10 cellular contexts compared by ENCODE assay signal in genomic region chr5:114363837-114364236, GRCh38. TPM values are rescaled to one million over a fixed set of nuclear protein-coding genes. Genes with fewer than 3 reads are reported as not detected.
DNase-seq lines count a peak whose midpoint lies in the region; ATAC-seq and TF ChIP-seq lines count a peak whose summit lies in the region.
"Had no signal": no experiment of that assay in that cellular context is flagged by ENCODE, and none has a peak within 500 bp of the region (broad histone marks: within the 10 kb centered on the region; RNA-seq: fewer than 3 reads in every experiment).

No MANE protein-coding gene starts in this region.

- TF ChIP-seq CTCF in cardiac muscle cell (IDR thresholded peaks at IDR 0.05; ENCODE audit: low read depth, low read length) (no peak), left lung (IDR thresholded peaks at IDR 0.05) (no peak), type B pancreatic cell (conservative IDR thresholded peaks at IDR 0.05) (no peak)

- peak overlapping the region; percentile 74 for H3K27ac Mint-ChIP-seq in type B pancreatic cell

- H3K4me1 Mint-ChIP-seq in type B pancreatic cell (ENCODE audit: unreplicated experiment), result peaks cover 4% of the 10 kb centered on the region

- H3K9me3 Mint-ChIP-seq in type B pancreatic cell, result no peaks in the 10 kb centered on the region

- H3K27me3 ChIP-seq in cardiac muscle cell (peaks cover 40% of the 10 kb centered on the region), left lung (peaks cover 53 to 68% of the 10 kb centered on the region in 2 donors)
- H3K27me3 ChIP-seq: ovary had no signal

- intact Hi-C loops in cardiac septum (cut with DNase I), result loop anchor here (5.0 kb wide), 1 partner anchor 83 kb away; no protein-coding TSS in a partner anchor
- intact Hi-C loops in left lung (cut with DNase I), result no loop called here

- H3K27me3 Mint-ChIP-seq in type B pancreatic cell, result peaks cover 60% of the 10 kb centered on the region

- H3K4me3 Mint-ChIP-seq in type B pancreatic cell, result peak overlapping the region; percentile 99

- H3K36me3 ChIP-seq in cardiac muscle cell (no peaks in the 10 kb centered on the region), left lung (no peaks in the 10 kb centered on the region)
- H3K36me3 ChIP-seq: ovary had no signal

- peaks cover 3% of the 10 kb centered on the region for H3K36me3 Mint-ChIP-seq in type B pancreatic cell

- H3K27ac ChIP-seq in cardiac muscle cell (no peak overlapping the region), left lung (no peak overlapping the region)
- H3K27ac ChIP-seq: ovary had no signal

- H3K4me1 ChIP-seq in cardiac muscle cell (ENCODE audit: low read depth), result no peaks in the 10 kb centered on the region
- H3K4me1 ChIP-seq in left lung, result peaks cover 0 to 9% of the 10 kb centered on the region in 2 donors

- H3K4me3 ChIP-seq in cardiac muscle cell (peak overlapping the region; percentile 51), left lung (peak overlapping the region; percentile 55 to 56)

- H3K9me3 ChIP-seq in cardiac muscle cell (ENCODE audit: low read depth) (no peaks in the 10 kb centered on the region), left lung (no peaks in the 10 kb centered on the region)
- H3K9me3 ChIP-seq: ovary had no signal

- ATAC-seq in left lung (no peak), GM21423 (IDR thresholded peaks at IDR 0.05; ENCODE audit: unreplicated experiment) (no peak), GM19395 (IDR thresholded peaks at IDR 0.05; ENCODE audit: unreplicated experiment) (no peak)

- DNase-seq in cardiac muscle cell (ENCODE audit: low read depth in 1 of 2, low spot score in 1 of 2), result no peak
- DNase-seq in cardiac septum (ENCODE audit: low spot score), result no peak
- DNase-seq in SK-N-DZ (ENCODE audit: low spot score), result peak; percentile 55
- no peak for DNase-seq in left lung
- DNase-seq in type B pancreatic cell (ENCODE audit: extremely low spot score, unreplicated experiment), result no peak
- no peak for DNase-seq in 8988T
- DNase-seq: activated CD4-positive, alpha-beta T cell treated with anti-CD3 and anti-CD28 coated beads for 48 hours; ovary had no signal

RNA-seq across cellular contexts. Expression of gene KCNN2, which starts 2.0 kb away (rescaled TPM):
- total RNA-seq in cardiac muscle cell (31.4 and 44.9 TPM in 2 replicates), cardiac septum (2.6 TPM), left lung (1 to 10 TPM; 2.3 to 3.2 TPM), type B pancreatic cell (ENCODE audit: low replicate concordance) (12.5 and 15.4 TPM in 2 replicates)
- 13.5 and 17.6 TPM in 2 replicates for polyA plus RNA-seq in cardiac muscle cell
- 7.4 and 7.5 TPM in 2 replicates for polyA plus RNA-seq in SK-N-DZ (2014; cell fraction: cytosol; rRNA removed)
- 8.3 and 8.8 TPM in 2 replicates for polyA plus RNA-seq in SK-N-DZ (2014; cell fraction: nucleus; rRNA removed)
